ENCODE assay signal across 18 cellular contexts in genomic region chr2:86143926-86144685, GRCh38. TPM values are rescaled to one million over a fixed set of nuclear protein-coding genes. Genes with fewer than 3 reads are reported as not detected.
DNase-seq lines count a peak whose midpoint lies in the region; ATAC-seq and TF ChIP-seq lines count a peak whose summit lies in the region.
"Had no signal": no experiment of that assay in that cellular context is flagged by ENCODE, and none has a peak within 500 bp of the region (broad histone marks: within the 10 kb centered on the region; RNA-seq: fewer than 3 reads in every experiment).

No MANE protein-coding gene starts in this region.

- no peak for TF ChIP-seq RAD21 in IMR-90 (IDR thresholded peaks at IDR 0.05; ENCODE audit: low read length)

- no peak overlapping the region for H2BK15ac ChIP-seq in IMR-90 (ENCODE audit: low read depth, low read length)

- H2AFZ ChIP-seq in IMR-90 (replicated peaks; ENCODE audit: low read length, poor library complexity): no peak overlapping the region
- H2AFZ ChIP-seq in mammary epithelial cell (ENCODE audit: low read depth, low read length): no peak overlapping the region
- H2AFZ ChIP-seq: parathyroid adenoma had no signal

- no peaks in the 10 kb centered on the region for H3K27me3 Mint-ChIP-seq in activated naive CD4-positive, alpha-beta T cell treated with anti-CD3 and anti-CD28 coated beads for 36 hours (ENCODE audit: low read depth)
- no peaks in the 10 kb centered on the region for H3K27me3 Mint-ChIP-seq in progenitor cell of endocrine pancreas
- H3K27me3 Mint-ChIP-seq: CD4-positive, CD25-positive, alpha-beta regulatory T cell; naive thymus-derived CD4-positive, alpha-beta T cell; stimulated activated memory B cell treated with anti-CD40 and anti-IgM and Interleukin-4, amounts not matched to agents 10 μg/mL and 1 μg/mL and 100 μg/mL, for 72 hours had no signal

- no peak overlapping the region for H3K4me3 Mint-ChIP-seq in activated naive CD4-positive, alpha-beta T cell treated with anti-CD3 and anti-CD28 coated beads for 36 hours
- H3K4me3 Mint-ChIP-seq in progenitor cell of endocrine pancreas (ENCODE audit: low read depth): no peak overlapping the region
- H3K4me3 Mint-ChIP-seq: CD4-positive, CD25-positive, alpha-beta regulatory T cell; naive thymus-derived CD4-positive, alpha-beta T cell; stimulated activated memory B cell treated with anti-CD40 and anti-IgM and Interleukin-4, amounts not matched to agents 10 μg/mL and 1 μg/mL and 100 μg/mL, for 72 hours had no signal

- H3K27me3 ChIP-seq in IMR-90 (ENCODE audit: control insufficient read depth, insufficient read depth, low read length) (no peaks in the 10 kb centered on the region), mammary epithelial cell (ENCODE audit: insufficient read depth, low read length) (no peaks in the 10 kb centered on the region)
- H3K27me3 ChIP-seq: sigmoid colon had no signal

- no peak for TF ChIP-seq POLR2A in IMR-90 (IDR thresholded peaks at IDR 0.05; ENCODE audit: low read depth, low read length)

- no peak overlapping the region for H2AK9ac ChIP-seq in IMR-90 (replicated peaks; ENCODE audit: low read depth, low read length, poor library complexity)

- no peak overlapping the region for H3K27ac ChIP-seq in IMR-90 (ENCODE audit: insufficient read depth, low read length)
- no peak overlapping the region for H3K27ac ChIP-seq in mammary epithelial cell (ENCODE audit: insufficient read depth, low read depth, low read length)
- H3K27ac ChIP-seq: parathyroid adenoma, sigmoid colon had no signal

- H3K36me3 ChIP-seq in IMR-90 (ENCODE audit: control insufficient read depth, insufficient read depth, low read length): peaks cover 55% of the 10 kb centered on the region
- H3K36me3 ChIP-seq in mammary epithelial cell (ENCODE audit: insufficient read depth, low read length): peaks cover 52% of the 10 kb centered on the region

- dilution Hi-C loops in IMR-90 (cut with HindIII; ENCODE audit: low sequenced_read_pairs, unreplicated experiment) (no loop called here), mammary epithelial cell (cut with HindIII; ENCODE audit: low sequenced_read_pairs) (no loop called here)

- ATAC-seq in IMR-90 (ENCODE audit: low read depth): no peak
- ATAC-seq in HG02970 (IDR thresholded peaks at IDR 0.05; ENCODE audit: low FRiP score, unreplicated experiment): no peak
- ATAC-seq: naive thymus-derived CD4-positive, alpha-beta T cell; stimulated activated memory B cell treated with anti-CD40 and anti-IgM and Interleukin-4, amounts not matched to agents 10 μg/mL and 1 μg/mL and 100 μg/mL, for 72 hours had no signal

- H2BK120ac ChIP-seq in IMR-90 (ENCODE audit: low read depth, low read length): no peak overlapping the region

- WGBS in IMR-90 (ENCODE audit: extremely low coverage in 2 of 2, insufficient read length in 1 of 2), 2 experiments: 100% methylated on average over 3 of the region's 14 CpGs; no CpG with 5 or more reads in 1 of the 2 experiments
- whole genome bisulfite sequencing in mammary epithelial cell (ENCODE audit: low coverage, missing lambda C conversion rate): 89% methylated on average over 14 of the region's 14 CpGs

- H2AK5ac ChIP-seq in IMR-90 (ENCODE audit: low read depth, low read length): no peak overlapping the region

- H3K4me3 ChIP-seq in IMR-90 (ENCODE audit: insufficient read depth, low read depth, low read length): no peak overlapping the region
- no peak overlapping the region for H3K4me3 ChIP-seq in mammary epithelial cell (replicated peaks in 1 of 3; ENCODE audit: insufficient read depth in 1 of 3, low read depth in 2 of 3, low read length in 3 of 3)
- H3K4me3 ChIP-seq: sigmoid colon had no signal

- H4K20me1 ChIP-seq in IMR-90 (ENCODE audit: insufficient read depth, low read length) (peaks cover 3% of the 10 kb centered on the region; the same call in 1 of the 2 replicates), mammary epithelial cell (ENCODE audit: insufficient read depth, low read length) (no peaks in the 10 kb centered on the region)

- H3K9me3 Mint-ChIP-seq in activated naive CD4-positive, alpha-beta T cell treated with anti-CD3 and anti-CD28 coated beads for 36 hours: no peaks in the 10 kb centered on the region
- no peaks in the 10 kb centered on the region for H3K9me3 Mint-ChIP-seq in progenitor cell of endocrine pancreas (ENCODE audit: low read depth)
- H3K9me3 Mint-ChIP-seq: CD4-positive, CD25-positive, alpha-beta regulatory T cell; naive thymus-derived CD4-positive, alpha-beta T cell; stimulated activated memory B cell treated with anti-CD40 and anti-IgM and Interleukin-4, amounts not matched to agents 10 μg/mL and 1 μg/mL and 100 μg/mL, for 72 hours had no signal

- peaks cover 8% of the 10 kb centered on the region for H3K4me1 Mint-ChIP-seq in activated naive CD4-positive, alpha-beta T cell treated with anti-CD3 and anti-CD28 coated beads for 36 hours (ENCODE audit: low read depth)
- H3K4me1 Mint-ChIP-seq in progenitor cell of endocrine pancreas (ENCODE audit: low read depth): no peaks in the 10 kb centered on the region
- H3K4me1 Mint-ChIP-seq: stimulated activated memory B cell treated with anti-CD40 and anti-IgM and Interleukin-4, amounts not matched to agents 10 μg/mL and 1 μg/mL and 100 μg/mL, for 72 hours had no signal

- H3K18ac ChIP-seq in IMR-90 (ENCODE audit: low read depth, low read length): no peak overlapping the region

- TSS peak; percentile 96 for BruUV-seq in IMR-90 (replicated peaks; lab: Mats Ljungman, UMichigan)
- TSS peak; percentile 71 for BruUV-seq in mammary epithelial cell (replicated peaks; lab: Mats Ljungman, UMichigan)

- H3K79me1 ChIP-seq in IMR-90 (ENCODE audit: low read depth in 1 of 2, low read length in 2 of 2): no peaks in the 10 kb centered on the region

- no peaks in the 10 kb centered on the region for H3K9me1 ChIP-seq in IMR-90 (ENCODE audit: insufficient read depth, low read length)

- no peak overlapping the region for H2BK20ac ChIP-seq in IMR-90 (ENCODE audit: low read depth, low read length)

- H4K5ac ChIP-seq in IMR-90 (ENCODE audit: low read depth, low read length): no peak overlapping the region

- no peak overlapping the region for H3K14ac ChIP-seq in IMR-90 (replicated peaks; ENCODE audit: low read depth, low read length)

- CTCF ChIA-PET in activated naive CD4-positive, alpha-beta T cell treated with anti-CD3 and anti-CD28 coated beads for 36 hours (lab: Charles Lee): interaction anchor here (1.2 kb wide), 1 partner anchor 26 kb away, joined by 3 read pairs; no protein-coding TSS in a partner anchor
- CTCF ChIA-PET in IMR-90 (lab: Yijun Ruan, JAX): no interaction called here
- CTCF ChIA-PET in mammary epithelial cell (lab: Charles Lee; ENCODE audit: low non-redundant PET): no interaction called here

- in situ Hi-C loops in IMR-90 (cut with MboI; ENCODE audit: low sequenced_read_pairs) (no loop called here), mammary epithelial cell (cut with MboI; ENCODE audit: low sequenced_read_pairs in 2 of 2) (no loop called here)

- H3K4ac ChIP-seq in IMR-90 (ENCODE audit: low read depth, low read length): no peak overlapping the region

- DNase-seq in activated naive CD4-positive, alpha-beta T cell treated with anti-CD3 and anti-CD28 coated beads for 36 hours: no peak
- no peak for DNase-seq in activated naive CD4-positive, alpha-beta T cell treated with Interleukin-2 at 50 U/mL for 16 hours
- no peak for DNase-seq in IMR-90
- no peak for DNase-seq in mammary epithelial cell
- DNase-seq in progenitor cell of endocrine pancreas (ENCODE audit: low spot score, unreplicated experiment): no peak
- DNase-seq in stimulated activated naive CD4-positive, alpha-beta T cell (lab: John Stamatoyannopoulos, UW): no peak
- no peak for DNase-seq in kidney glomerular epithelial cell (lab: John Stamatoyannopoulos, UW)
- DNase-seq: activated CD4-positive, alpha-beta T cell treated with anti-CD3 and anti-CD28 coated beads for 48 hours; activated CD8-positive, alpha-beta memory T cell treated with anti-CD3 and anti-CD28 coated beads, Interleukin-2, amount 50 U/mL, for 48 hours; CD4-positive, CD25-positive, alpha-beta regulatory T cell; HCEC 1CT; naive thymus-derived CD4-positive, alpha-beta T cell; NCI-H1417 treated with DMSO at 0.1 percent for 48 hours; NCI-H510A; sigmoid colon had no signal

- H4K91ac ChIP-seq in IMR-90 (ENCODE audit: insufficient read depth, low read depth, low read length): no peak overlapping the region

- H3K9me3 ChIP-seq in IMR-90 (ENCODE audit: control insufficient read depth, insufficient read depth, low read length) (no peaks in the 10 kb centered on the region), mammary epithelial cell (replicated peaks; ENCODE audit: insufficient read depth, low read length) (no peaks in the 10 kb centered on the region)
- H3K9me3 ChIP-seq: sigmoid colon had no signal

- peak overlapping the region; percentile 12 for H3K27ac Mint-ChIP-seq in activated naive CD4-positive, alpha-beta T cell treated with anti-CD3 and anti-CD28 coated beads for 36 hours
- H3K27ac Mint-ChIP-seq in progenitor cell of endocrine pancreas: peak overlapping the region; percentile 76
- H3K27ac Mint-ChIP-seq: stimulated activated memory B cell treated with anti-CD40 and anti-IgM and Interleukin-4, amounts not matched to agents 10 μg/mL and 1 μg/mL and 100 μg/mL, for 72 hours had no signal

- TF ChIP-seq CTCF in IMR-90 (conservative IDR thresholded peaks at IDR 0.05; ENCODE audit: low read depth, low read length): no peak
- no peak for TF ChIP-seq CTCF in mammary epithelial cell (conservative IDR thresholded peaks at IDR 0.05 in 1 of 2, IDR thresholded peaks at IDR 0.05 in 1 of 2; ENCODE audit: extremely low read depth in 1 of 2, insufficient read depth in 1 of 2, low read depth in 1 of 2, low read length in 2 of 2)
- no peak for TF ChIP-seq CTCF in progenitor cell of endocrine pancreas (IDR thresholded peaks at IDR 0.05; ENCODE audit: unreplicated experiment)

- POLR2A ChIA-PET in IMR-90 (lab: Charles Lee; ENCODE audit: unreplicated experiment): no interaction called here

- intact Hi-C loops in activated naive CD4-positive, alpha-beta T cell treated with anti-CD3 and anti-CD28 coated beads for 36 hours (cut with micrococcal nuclease): no loop called here
- intact Hi-C loops in IMR-90 (cut with micrococcal nuclease): loop anchor here (10.0 kb wide), 1 partner anchor 321 kb away; no protein-coding TSS in a partner anchor
- intact Hi-C loops in mammary epithelial cell (cut with micrococcal nuclease): no loop called here

- H3K4me2 ChIP-seq in IMR-90 (ENCODE audit: low read depth, low read length): no peak overlapping the region
- no peak overlapping the region for H3K4me2 ChIP-seq in mammary epithelial cell (ENCODE audit: insufficient read depth, low read depth, low read length)

- H3K56ac ChIP-seq in IMR-90 (ENCODE audit: extremely low read depth, insufficient read depth, low read length): no peak overlapping the region

- no peak overlapping the region for H3K23ac ChIP-seq in IMR-90 (ENCODE audit: low read depth, low read length)

- H4K8ac ChIP-seq in IMR-90 (ENCODE audit: low read depth in 2 of 2, low read length in 2 of 2): no peak overlapping the region

- H3K4me1 ChIP-seq in IMR-90 (ENCODE audit: control insufficient read depth, insufficient read depth, low read length) (no peaks in the 10 kb centered on the region), mammary epithelial cell (ENCODE audit: insufficient read depth, low read length) (no peaks in the 10 kb centered on the region)
- H3K4me1 ChIP-seq: parathyroid adenoma, sigmoid colon had no signal

- H3K9ac ChIP-seq in IMR-90 (ENCODE audit: low read depth, low read length) (no peak overlapping the region), mammary epithelial cell (ENCODE audit: insufficient read depth, low read length) (no peak overlapping the region)
- H3K9ac ChIP-seq: parathyroid adenoma had no signal

- no peaks in the 10 kb centered on the region for H3K79me2 ChIP-seq in mammary epithelial cell (ENCODE audit: insufficient read depth, low read length)
- H3K79me2 ChIP-seq: parathyroid adenoma had no signal

- H3K36me3 Mint-ChIP-seq in activated naive CD4-positive, alpha-beta T cell treated with anti-CD3 and anti-CD28 coated beads for 36 hours (ENCODE audit: low read depth): peaks cover 40% of the 10 kb centered on the region
- H3K36me3 Mint-ChIP-seq in progenitor cell of endocrine pancreas (ENCODE audit: insufficient read depth): peaks cover 30% of the 10 kb centered on the region

- H2BK5ac ChIP-seq in IMR-90 (ENCODE audit: low read depth, low read length, poor library complexity, severe bottlenecking): no peak overlapping the region

RNA-seq across cellular contexts. Expression of gene PTCD3, which starts 38.1 kb away (rescaled TPM):
- 100 to 1,000 TPM; 195 to 200 TPM for total RNA-seq in activated naive CD4-positive, alpha-beta T cell treated with anti-CD3 and anti-CD28 coated beads for 36 hours
- total RNA-seq in IMR-90 (2012; rRNA removed) (48.9 and 75.5 TPM in 2 replicates), mammary epithelial cell (100 to 1,000 TPM in 1 of 2 donors, 10 to 100 TPM in 1; 88.3 to 112 TPM), progenitor cell of endocrine pancreas (160 and 163 TPM in 2 replicates)
- polyA plus RNA-seq in IMR-90 (2012; rRNA removed) (29.1 and 44.0 TPM in 2 replicates), mammary epithelial cell (34.9 TPM)
- polyA plus RNA-seq in IMR-90 (2012; cell fraction: cytosol; rRNA removed): 9.9 and 27.6 TPM in 2 replicates
- polyA plus RNA-seq in IMR-90 (2012; cell fraction: nucleus; rRNA removed; ENCODE audit: low replicate concordance): 32.2 and 210 TPM in 2 replicates
- polyA minus RNA-seq in mammary epithelial cell: 42.2 TPM

RNA-seq across cellular contexts. Expression of gene POLR1A, which starts 38.4 kb away (rescaled TPM):
- 10 to 100 TPM; 25.3 to 27.1 TPM for total RNA-seq in activated naive CD4-positive, alpha-beta T cell treated with anti-CD3 and anti-CD28 coated beads for 36 hours
- total RNA-seq in IMR-90 (2012; rRNA removed) (27.4 and 27.8 TPM in 2 replicates), mammary epithelial cell (10 to 100 TPM; 35.7 to 49.4 TPM), progenitor cell of endocrine pancreas (47.9 and 51.3 TPM in 2 replicates)
- polyA plus RNA-seq in IMR-90 (2012; rRNA removed) (7.6 and 9.3 TPM in 2 replicates), mammary epithelial cell (12.0 TPM)
- polyA plus RNA-seq in IMR-90 (2012; cell fraction: cytosol; rRNA removed): 3.3 and 3.5 TPM in 2 replicates
- 12.0 and 12.4 TPM in 2 replicates for polyA plus RNA-seq in IMR-90 (2012; cell fraction: nucleus; rRNA removed; ENCODE audit: low replicate concordance)
- polyA minus RNA-seq in mammary epithelial cell: 46.3 TPM

RNA-seq across cellular contexts. Expression of gene IMMT, which starts 51.2 kb away (rescaled TPM):
- 100 to 1,000 TPM; 164 to 168 TPM for total RNA-seq in activated naive CD4-positive, alpha-beta T cell treated with anti-CD3 and anti-CD28 coated beads for 36 hours
- total RNA-seq in IMR-90 (2012; rRNA removed) (87.3 and 90.0 TPM in 2 replicates), mammary epithelial cell (100 to 1,000 TPM in 1 of 2 donors, 10 to 100 TPM in 1; 78.9 to 102 TPM), progenitor cell of endocrine pancreas (90.1 and 94.1 TPM in 2 replicates)
- polyA plus RNA-seq in IMR-90 (2012; rRNA removed) (41.0 and 50.5 TPM in 2 replicates), mammary epithelial cell (53.3 TPM)
- 14.0 and 31.8 TPM in 2 replicates for polyA plus RNA-seq in IMR-90 (2012; cell fraction: cytosol; rRNA removed)
- polyA plus RNA-seq in IMR-90 (2012; cell fraction: nucleus; rRNA removed; ENCODE audit: low replicate concordance): 12.0 and 46.2 TPM in 2 replicates
- polyA minus RNA-seq in mammary epithelial cell: 85.4 TPM

RNA-seq across cellular contexts. Expression of gene MRPL35, which starts 55.2 kb away (rescaled TPM):
- 10 to 100 TPM; 63.0 to 65.0 TPM for total RNA-seq in activated naive CD4-positive, alpha-beta T cell treated with anti-CD3 and anti-CD28 coated beads for 36 hours
- total RNA-seq in IMR-90 (2012; rRNA removed) (26.7 and 64.0 TPM in 2 replicates), mammary epithelial cell (10 to 100 TPM; 30.8 to 39.2 TPM), progenitor cell of endocrine pancreas (28.1 and 31.8 TPM in 2 replicates)
- polyA plus RNA-seq in IMR-90 (2012; rRNA removed) (37.6 and 48.7 TPM in 2 replicates), mammary epithelial cell (56.4 TPM)
- 12.7 and 13.9 TPM in 2 replicates for polyA plus RNA-seq in IMR-90 (2012; cell fraction: cytosol; rRNA removed)
- polyA plus RNA-seq in IMR-90 (2012; cell fraction: nucleus; rRNA removed; ENCODE audit: low replicate concordance): 3.7 and 9.4 TPM in 2 replicates
- 17.9 TPM for polyA minus RNA-seq in mammary epithelial cell
